ENCODE assay signal across 8 cellular contexts in genomic region chr1:16913866-16914662, GRCh38. TPM values are rescaled to one million over a fixed set of nuclear protein-coding genes. Genes with fewer than 3 reads are reported as not detected.
DNase-seq lines count a peak whose midpoint lies in the region; ATAC-seq and TF ChIP-seq lines count a peak whose summit lies in the region.

No MANE protein-coding gene starts in this region.

- peak overlapping the region; percentile 51 for H3K27ac Mint-ChIP-seq in chondrocyte (ENCODE audit: unreplicated experiment)

- peaks cover 22% of the 10 kb centered on the region for H3K4me1 Mint-ChIP-seq in chondrocyte (ENCODE audit: low read depth)

- no peaks in the 10 kb centered on the region for H3K9me3 Mint-ChIP-seq in chondrocyte (ENCODE audit: low read depth)

- peak overlapping the region; percentile 79 for H3K4me3 Mint-ChIP-seq in chondrocyte (ENCODE audit: unreplicated experiment)

- peak; percentile 88 for DNase-seq in AG09319 (ENCODE audit: extremely low read depth, low read depth)
- peak; percentile 99 for DNase-seq in NCI-H510A (lab: John Stamatoyannopoulos, UW)
- peak; percentile 90 to 96 for DNase-seq in activated CD4-positive, alpha-beta T cell treated with anti-CD3 and anti-CD28 coated beads for 24 hours (ENCODE audit: low read depth in 2 of 2)
- DNase-seq in chondrocyte (ENCODE audit: low spot score), result no peak
- DNase-seq in kidney tubule cell (ENCODE audit: low spot score), result peak; percentile 91
- DNase-seq in stimulated activated CD4-positive, alpha-beta T cell treated with anti-CD3 and anti-CD28 coated beads, Interleukin-1b, Interleukin-23, amount 100 ng/mL, for 1 hour (ENCODE audit: low read depth in 2 of 2), result peak; percentile 94 to 96

- H3K27me3 Mint-ChIP-seq in chondrocyte (ENCODE audit: low read depth), result no peaks in the 10 kb centered on the region

- ATAC-seq in GM19043 (IDR thresholded peaks at IDR 0.05; ENCODE audit: low read depth, unreplicated experiment), result peak; percentile 72
- ATAC-seq in HG03432 (IDR thresholded peaks at IDR 0.05; ENCODE audit: unreplicated experiment), result peak; percentile 88

- TF ChIP-seq CTCF in AG09319 (IDR thresholded peaks at IDR 0.05; ENCODE audit: low read depth, low read length), result no peak
- TF ChIP-seq CTCF in chondrocyte (IDR thresholded peaks at IDR 0.05), result peak; percentile 46

- H3K36me3 Mint-ChIP-seq in chondrocyte (ENCODE audit: low read depth), result no peaks in the 10 kb centered on the region

RNA-seq across cellular contexts. Expression of gene CROCC, which starts 7.7 kb away (rescaled TPM):
- total RNA-seq in chondrocyte, result 24.7 to 32.2 TPM (median 26.2 TPM) in 3 replicates

RNA-seq across cellular contexts. Expression of gene RNU1-2, which starts 18.3 kb away (rescaled TPM):
- total RNA-seq in chondrocyte, result 1,438 to 1,620 TPM (median 1,579 TPM) in 3 replicates
